ENCODE assay signal across 13 cellular contexts in the genomic region with DNA sequence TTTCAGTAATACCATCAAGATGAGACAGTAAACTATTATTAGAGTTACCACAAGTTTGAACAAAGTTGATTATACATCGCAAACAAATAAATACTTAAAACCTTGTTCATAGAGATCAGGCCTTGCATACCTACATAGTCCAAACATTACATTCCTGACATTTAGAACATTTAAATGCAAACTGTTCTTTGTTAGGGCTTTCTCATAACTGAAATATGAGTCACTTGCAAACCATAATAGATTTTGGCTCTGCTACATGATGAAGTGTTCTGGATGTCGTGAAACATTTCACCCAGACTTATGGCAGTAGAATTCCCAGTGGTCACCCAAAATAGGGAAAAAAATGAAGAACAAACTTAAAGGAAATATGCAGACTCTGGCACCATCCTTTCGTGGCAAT.
DNase-seq lines count a peak whose midpoint lies in the region; ATAC-seq and TF ChIP-seq lines count a peak whose summit lies in the region.
"Had no signal": no experiment of that assay in that cellular context is flagged by ENCODE, and none has a peak within 500 bp of the region (broad histone marks: within the 10 kb centered on the region; RNA-seq: fewer than 3 reads in every experiment).

No MANE protein-coding gene starts in this region.

- H3K9ac ChIP-seq in SK-N-SH = peak overlapping the region; percentile 33; the same call in 1 of the 2 replicates
- H3K9ac ChIP-seq in parathyroid adenoma = no peak overlapping the region

- H2AFZ ChIP-seq in SK-N-SH (ENCODE audit: low read depth) (no peak overlapping the region), parathyroid adenoma (no peak overlapping the region)

- H3F3A ChIP-seq in SK-N-SH (replicated peaks; ENCODE audit: insufficient read depth) = peaks cover 37% of the 10 kb centered on the region

- no peaks in the 10 kb centered on the region for H3K9me2 ChIP-seq in SK-N-SH

- TF ChIP-seq CTCF in SK-N-SH (IDR thresholded peaks at IDR 0.05) (no peak), fibroblast of villous mesenchyme (IDR thresholded peaks at IDR 0.05; ENCODE audit: insufficient read depth, low read depth, low read length) (no peak), parathyroid adenoma (IDR thresholded peaks at IDR 0.05) (no peak)

- H3K9me3 ChIP-seq in SK-N-SH (no peaks in the 10 kb centered on the region), parathyroid adenoma (ENCODE audit: control insufficient read depth, low read length) (no peaks in the 10 kb centered on the region)
- H3K9me3 ChIP-seq: mucosa of descending colon had no signal

- no peak for TF ChIP-seq RAD21 in SK-N-SH (IDR thresholded peaks at IDR 0.05; ENCODE audit: low read length)

- no peaks in the 10 kb centered on the region for H4K20me1 ChIP-seq in SK-N-SH (ENCODE audit: insufficient read depth)

- H3K4me2 ChIP-seq in SK-N-SH = peak overlapping the region; percentile 47
- no peak overlapping the region for H3K4me2 ChIP-seq in parathyroid adenoma (ENCODE audit: low read length)

- H3K27me3 ChIP-seq in SK-N-SH (ENCODE audit: insufficient read depth) (no peaks in the 10 kb centered on the region), parathyroid adenoma (ENCODE audit: control insufficient read depth, insufficient read depth, low read length) (no peaks in the 10 kb centered on the region)

- no peaks in the 10 kb centered on the region for H3K36me3 ChIP-seq in SK-N-SH (replicated peaks in 1 of 2; ENCODE audit: control insufficient read depth in 1 of 2, insufficient read depth in 2 of 2, low read length in 1 of 2)
- no peaks in the 10 kb centered on the region for H3K36me3 ChIP-seq in parathyroid adenoma (ENCODE audit: control insufficient read depth, insufficient read depth, low read length)

- DNase-seq in AG20443 (ENCODE audit: low spot score) (peak; percentile 65), SK-N-SH (no peak), fibroblast of villous mesenchyme (ENCODE audit: low read depth) (peak; percentile 84), medulla oblongata (ENCODE audit: extremely low spot score) (no peak), NCI-H1436 (lab: John Stamatoyannopoulos, UW) (no peak), hippocampal formation (lab: John Stamatoyannopoulos, UW) (no peak)
- DNase-seq: activated CD4-positive, CD25-positive, alpha-beta regulatory T cell treated with anti-CD3 and anti-CD28 coated beads, Interleukin-2, amount 50 U/mL, for 72 hours; caudate nucleus; CD8-positive, alpha-beta T cell; mucosa of descending colon; NCI-H2107 had no signal

- peak in 1 of 2 experiments; percentile 90; a peak in 3 of 4 replicates for TF ChIP-seq EP300 in SK-N-SH (IDR thresholded peaks at IDR 0.05; ENCODE audit: borderline replicate concordance in 1 of 2, low read depth in 1 of 2, low read length in 1 of 2)

- CTCF ChIA-PET in SK-N-SH (lab: Yijun Ruan, JAX) = interaction anchor here (1.7 kb wide), 1 partner anchor 72 kb away, joined by 3 read pairs; no protein-coding TSS in a partner anchor

- WGBS in SK-N-SH (ENCODE audit: low lambda C conversion rate) = 15% methylated on average over 3 of the region's 3 CpGs

- ATAC-seq in GM21381 (IDR thresholded peaks at IDR 0.05; ENCODE audit: unreplicated experiment) = no peak
- ATAC-seq: CD8-positive, alpha-beta T cell; mucosa of descending colon had no signal

- H3K27ac ChIP-seq in SK-N-SH (ENCODE audit: low read depth in 2 of 2, low read length in 1 of 2) (peak overlapping the region; percentile 82 to 88; a peak in 3 of 4 replicates), parathyroid adenoma (peak overlapping the region; percentile 60)

- POLR2A ChIA-PET in SK-N-SH (lab: Yijun Ruan, JAX) = no interaction called here

- peak overlapping the region in 1 of 2 experiments; percentile 21; a peak in 1 of 4 replicates for H3K4me3 ChIP-seq in SK-N-SH (ENCODE audit: low read depth in 2 of 2, low read length in 1 of 2)
- H3K4me3 ChIP-seq in fibroblast of villous mesenchyme (ENCODE audit: low read depth, low read length) = no peak overlapping the region
- no peak overlapping the region for H3K4me3 ChIP-seq in parathyroid adenoma (ENCODE audit: low read depth, low read length)
- H3K4me3 ChIP-seq: mucosa of descending colon had no signal

- no peaks in the 10 kb centered on the region; the same call in 1 of the 2 replicates for H3K79me2 ChIP-seq in SK-N-SH (ENCODE audit: insufficient read depth)
- H3K79me2 ChIP-seq in parathyroid adenoma = no peaks in the 10 kb centered on the region

- H3K4me1 ChIP-seq in SK-N-SH (ENCODE audit: control insufficient read depth in 1 of 2, insufficient read depth in 2 of 2, low read depth in 1 of 2, low read length in 1 of 2) = peaks cover 0 to 3% of the 10 kb centered on the region in 2 experiments; a peak in 2 of 4 replicates
- H3K4me1 ChIP-seq in parathyroid adenoma = peaks cover 5% of the 10 kb centered on the region

TF ChIP-seq in SK-N-SH, 30 proteins besides CTCF, POLR2A, EP300 and RAD21 (continues in another document):
- TF ChIP-seq FOSL2 (IDR thresholded peaks at IDR 0.05; ENCODE audit: borderline replicate concordance, low read depth) (peak; percentile 92), TCF12 (IDR thresholded peaks at IDR 0.05) (peak; percentile 91), ELF1 (IDR thresholded peaks at IDR 0.05) (no peak), YY1 (IDR thresholded peaks at IDR 0.05; ENCODE audit: low read depth) (no peak), RCOR1 (IDR thresholded peaks at IDR 0.05; ENCODE audit: low read length) (no peak), RFX5 (IDR thresholded peaks at IDR 0.05; ENCODE audit: low read length) (no peak), RXRA (IDR thresholded peaks at IDR 0.05; ENCODE audit: borderline replicate concordance, low read depth) (0 out of 2 replicates have a peak, but pooled peaks have one; percentile 41), FOXM1 (IDR thresholded peaks at IDR 0.05; ENCODE audit: low read depth) (peak; percentile 68; the same call in 1 of the 2 replicates), NRF1 (IDR thresholded peaks at IDR 0.05; ENCODE audit: low read depth, low read length) (no peak), MEF2A (IDR thresholded peaks at IDR 0.05; ENCODE audit: borderline replicate concordance, low read depth) (peak; percentile 84), POLR2AphosphoS5 (IDR thresholded peaks at IDR 0.05; ENCODE audit: low read depth, low read length) (peak; percentile 62; the same call in 1 of the 2 replicates), TAF1 (IDR thresholded peaks at IDR 0.05; ENCODE audit: borderline replicate concordance, low read depth, low read length) (no peak), GABPA (IDR thresholded peaks at IDR 0.05; ENCODE audit: low read depth) (no peak), SIN3A (IDR thresholded peaks at IDR 0.05; ENCODE audit: borderline replicate concordance, low read depth, low read length) (no peak), USF1 (IDR thresholded peaks at IDR 0.05; ENCODE audit: borderline replicate concordance, low read depth) (no peak), MXI1 (IDR thresholded peaks at IDR 0.05; ENCODE audit: low read depth, low read length) (no peak), GATA2 (CRISPR knock-in tag; IDR thresholded peaks at IDR 0.05) (no peak), FOXJ3 (CRISPR knock-in tag; IDR thresholded peaks at IDR 0.05) (no peak), SMC3 (IDR thresholded peaks at IDR 0.05; ENCODE audit: low read depth, low read length) (no peak)
- TF ChIP-seq, protein P1, sequence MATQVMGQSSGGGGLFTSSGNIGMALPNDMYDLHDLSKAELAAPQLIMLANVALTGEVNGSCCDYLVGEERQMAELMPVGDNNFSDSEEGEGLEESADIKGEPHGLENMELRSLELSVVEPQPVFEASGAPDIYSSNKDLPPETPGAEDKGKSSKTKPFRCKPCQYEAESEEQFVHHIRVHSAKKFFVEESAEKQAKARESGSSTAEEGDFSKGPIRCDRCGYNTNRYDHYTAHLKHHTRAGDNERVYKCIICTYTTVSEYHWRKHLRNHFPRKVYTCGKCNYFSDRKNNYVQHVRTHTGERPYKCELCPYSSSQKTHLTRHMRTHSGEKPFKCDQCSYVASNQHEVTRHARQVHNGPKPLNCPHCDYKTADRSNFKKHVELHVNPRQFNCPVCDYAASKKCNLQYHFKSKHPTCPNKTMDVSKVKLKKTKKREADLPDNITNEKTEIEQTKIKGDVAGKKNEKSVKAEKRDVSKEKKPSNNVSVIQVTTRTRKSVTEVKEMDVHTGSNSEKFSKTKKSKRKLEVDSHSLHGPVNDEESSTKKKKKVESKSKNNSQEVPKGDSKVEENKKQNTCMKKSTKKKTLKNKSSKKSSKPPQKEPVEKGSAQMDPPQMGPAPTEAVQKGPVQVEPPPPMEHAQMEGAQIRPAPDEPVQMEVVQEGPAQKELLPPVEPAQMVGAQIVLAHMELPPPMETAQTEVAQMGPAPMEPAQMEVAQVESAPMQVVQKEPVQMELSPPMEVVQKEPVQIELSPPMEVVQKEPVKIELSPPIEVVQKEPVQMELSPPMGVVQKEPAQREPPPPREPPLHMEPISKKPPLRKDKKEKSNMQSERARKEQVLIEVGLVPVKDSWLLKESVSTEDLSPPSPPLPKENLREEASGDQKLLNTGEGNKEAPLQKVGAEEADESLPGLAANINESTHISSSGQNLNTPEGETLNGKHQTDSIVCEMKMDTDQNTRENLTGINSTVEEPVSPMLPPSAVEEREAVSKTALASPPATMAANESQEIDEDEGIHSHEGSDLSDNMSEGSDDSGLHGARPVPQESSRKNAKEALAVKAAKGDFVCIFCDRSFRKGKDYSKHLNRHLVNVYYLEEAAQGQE (IDR thresholded peaks at IDR 0.05; ENCODE audit: low read depth, low read length) = no peak
- TF ChIP-seq, protein P2, sequence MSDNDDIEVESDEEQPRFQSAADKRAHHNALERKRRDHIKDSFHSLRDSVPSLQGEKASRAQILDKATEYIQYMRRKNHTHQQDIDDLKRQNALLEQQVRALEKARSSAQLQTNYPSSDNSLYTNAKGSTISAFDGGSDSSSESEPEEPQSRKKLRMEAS (IDR thresholded peaks at IDR 0.05; ENCODE audit: low read depth) = peak; percentile 26; the same call in 1 of the 2 replicates

Comparison
In these comparisons a context has a peak if more than half of its experiments do, and no peak if none do; other contexts are left out.
1. DNase-seq: peak in AG20443 (single experiment) and fibroblast of villous mesenchyme (single experiment); none in SK-N-SH (single experiment), medulla oblongata (single experiment), NCI-H1436 (single experiment) and hippocampal formation (0 of 2).